Comparison of ENCODE assay signal across 14 cellular contexts in genomic region chr9:110028281-110029075, GRCh38.
DNase-seq lines count a peak whose midpoint lies in the region; ATAC-seq and TF ChIP-seq lines count a peak whose summit lies in the region.
"Had no signal": no experiment of that assay in that cellular context is flagged by ENCODE, and none has a peak within 500 bp of the region (broad histone marks: within the 10 kb centered on the region; RNA-seq: fewer than 3 reads in every experiment).

No MANE protein-coding gene starts in this region.

- H3K27ac ChIP-seq in heart left ventricle (peak overlapping the region in 9 of 12 donors; percentile 25 to 80 (median 65)), mesodermal cell (ENCODE audit: low read depth, low read length, severe bottlenecking) (peak overlapping the region; percentile 54), uterus (peak overlapping the region; percentile 15 to 53)

- H3K9me3 ChIP-seq in heart left ventricle (no peaks in the 10 kb centered on the region), mesodermal cell (ENCODE audit: control insufficient read depth, low read length) (no peaks in the 10 kb centered on the region), uterus (no peaks in the 10 kb centered on the region)

- TF ChIP-seq CTCF in heart left ventricle (IDR thresholded peaks at IDR 0.05) (no peak), uterus (IDR thresholded peaks at IDR 0.05) (no peak)

- no peaks in the 10 kb centered on the region for H3K36me3 ChIP-seq in heart left ventricle
- H3K36me3 ChIP-seq in mesodermal cell (ENCODE audit: control insufficient read depth, insufficient read depth, low read length) = no peaks in the 10 kb centered on the region
- no peaks in the 10 kb centered on the region for H3K36me3 ChIP-seq in uterus

- intact Hi-C loops in heart left ventricle (cut with DNase I) (no loop called here), Right ventricle myocardium inferior (cut with DNase I) (no loop called here), uterus (cut with DNase I; ENCODE audit: low total_unique reads) (no loop called here)

- ATAC-seq in heart left ventricle (peak in 1 of 4 donors; percentile 40), Right ventricle myocardium inferior (no peak), HG02970 (IDR thresholded peaks at IDR 0.05; ENCODE audit: low FRiP score, unreplicated experiment) (no peak)
- ATAC-seq: CD8-positive, alpha-beta T cell; GM12878; stimulated activated effector memory CD8-positive, alpha-beta T cell treated with anti-CD3 and anti-CD28 coated beads, Interleukin-12 subunit alpha, Interleukin-12 subunit beta, amount 100 ng/mL, for 72 hours had no signal

- no peaks in the 10 kb centered on the region for H3K27me3 ChIP-seq in heart left ventricle
- no peaks in the 10 kb centered on the region for H3K27me3 ChIP-seq in uterus

- TF ChIP-seq POLR2A in heart left ventricle (IDR thresholded peaks at IDR 0.05) = no peak
- TF ChIP-seq POLR2A in uterus (IDR thresholded peaks at IDR 0.05) = no peak

- DNase-seq in heart left ventricle = no peak
- DNase-seq in Right ventricle myocardium inferior (ENCODE audit: missing footprints) = no peak
- peak; percentile 80 for DNase-seq in fibroblast of gingiva (ENCODE audit: low read depth)
- DNase-seq in uterus = no peak
- DNase-seq in activated CD4-positive, alpha-beta T cell treated with anti-CD3 and anti-CD28 coated beads, Interleukin-2, amount 50 U/mL, for 48 hours = no peak
- DNase-seq in ureter (ENCODE audit: low spot score) = no peak
- DNase-seq: CD8-positive, alpha-beta T cell; NCI-H1092; NCI-H2171; NK-92 treated with Interleukin-12 subunit alpha and Interleukin-12 subunit beta, amount 100 ng/mL, for 24 hours had no signal

- WGBS in heart left ventricle, 4 donors = 57 to 67% (median 65%) methylated on average over 8 of the region's 8 CpGs
- 91 to 95% methylated on average over 4 to 5 of the region's 8 CpGs for WGBS in mesodermal cell (ENCODE audit: insufficient coverage in 2 of 2), 2 experiments

- H3K4me1 ChIP-seq in heart left ventricle (peaks cover 7 to 51% (median 39%) of the 10 kb centered on the region in 12 donors), mesodermal cell (ENCODE audit: control insufficient read depth, insufficient read depth, low read length, poor library complexity, severe bottlenecking) (peaks cover 39% of the 10 kb centered on the region), uterus (no peaks in the 10 kb centered on the region)

- H3K4me3 ChIP-seq in heart left ventricle (no peak overlapping the region), mesodermal cell (ENCODE audit: extremely low read depth, insufficient read depth, low read length, poor library complexity, severe bottlenecking) (no peak overlapping the region), uterus (no peak overlapping the region)
- H3K4me3 ChIP-seq: GM12878 had no signal
